Comparison of ENCODE assay signal across 1 cellular context in the genomic region with DNA sequence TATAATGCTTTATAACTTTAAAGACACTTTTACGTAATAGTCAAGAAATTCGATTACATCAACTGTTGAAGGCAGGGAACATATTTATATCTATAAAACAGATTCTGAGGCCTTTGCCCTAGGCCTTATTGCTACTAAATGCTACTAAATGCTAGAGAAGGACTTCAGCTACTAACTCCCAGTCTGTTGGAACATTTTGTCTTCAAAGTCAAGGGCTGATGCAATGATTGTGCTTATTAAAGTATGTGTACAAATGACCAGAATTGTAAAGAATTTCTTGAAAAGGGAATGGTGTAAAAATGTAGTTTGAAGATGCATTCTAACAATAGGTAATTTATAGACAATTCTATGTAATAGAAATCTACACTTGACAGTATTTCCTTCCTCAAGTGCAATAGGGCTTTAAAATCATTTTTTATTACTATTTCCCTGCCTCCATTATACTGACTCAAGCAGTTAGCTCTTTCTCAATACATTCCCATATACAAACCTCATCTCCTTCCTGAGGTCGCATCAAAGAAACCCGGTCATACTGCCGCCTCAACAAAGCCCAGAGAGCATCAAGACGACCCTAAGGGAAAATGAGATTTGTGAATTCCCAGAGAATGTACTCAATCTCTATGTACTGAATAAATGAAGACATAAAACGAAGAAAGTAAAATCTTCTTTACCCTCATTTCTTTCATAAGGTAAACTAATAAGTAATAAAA.
TF ChIP-seq lines count a peak whose summit lies in the region.

No MANE protein-coding gene starts in this region.

TF ChIP-seq in K562, 482 proteins besides CTCF, POLR2A, EP300 and RAD21 (continued from another document):
- TF ChIP-seq, protein P1, sequence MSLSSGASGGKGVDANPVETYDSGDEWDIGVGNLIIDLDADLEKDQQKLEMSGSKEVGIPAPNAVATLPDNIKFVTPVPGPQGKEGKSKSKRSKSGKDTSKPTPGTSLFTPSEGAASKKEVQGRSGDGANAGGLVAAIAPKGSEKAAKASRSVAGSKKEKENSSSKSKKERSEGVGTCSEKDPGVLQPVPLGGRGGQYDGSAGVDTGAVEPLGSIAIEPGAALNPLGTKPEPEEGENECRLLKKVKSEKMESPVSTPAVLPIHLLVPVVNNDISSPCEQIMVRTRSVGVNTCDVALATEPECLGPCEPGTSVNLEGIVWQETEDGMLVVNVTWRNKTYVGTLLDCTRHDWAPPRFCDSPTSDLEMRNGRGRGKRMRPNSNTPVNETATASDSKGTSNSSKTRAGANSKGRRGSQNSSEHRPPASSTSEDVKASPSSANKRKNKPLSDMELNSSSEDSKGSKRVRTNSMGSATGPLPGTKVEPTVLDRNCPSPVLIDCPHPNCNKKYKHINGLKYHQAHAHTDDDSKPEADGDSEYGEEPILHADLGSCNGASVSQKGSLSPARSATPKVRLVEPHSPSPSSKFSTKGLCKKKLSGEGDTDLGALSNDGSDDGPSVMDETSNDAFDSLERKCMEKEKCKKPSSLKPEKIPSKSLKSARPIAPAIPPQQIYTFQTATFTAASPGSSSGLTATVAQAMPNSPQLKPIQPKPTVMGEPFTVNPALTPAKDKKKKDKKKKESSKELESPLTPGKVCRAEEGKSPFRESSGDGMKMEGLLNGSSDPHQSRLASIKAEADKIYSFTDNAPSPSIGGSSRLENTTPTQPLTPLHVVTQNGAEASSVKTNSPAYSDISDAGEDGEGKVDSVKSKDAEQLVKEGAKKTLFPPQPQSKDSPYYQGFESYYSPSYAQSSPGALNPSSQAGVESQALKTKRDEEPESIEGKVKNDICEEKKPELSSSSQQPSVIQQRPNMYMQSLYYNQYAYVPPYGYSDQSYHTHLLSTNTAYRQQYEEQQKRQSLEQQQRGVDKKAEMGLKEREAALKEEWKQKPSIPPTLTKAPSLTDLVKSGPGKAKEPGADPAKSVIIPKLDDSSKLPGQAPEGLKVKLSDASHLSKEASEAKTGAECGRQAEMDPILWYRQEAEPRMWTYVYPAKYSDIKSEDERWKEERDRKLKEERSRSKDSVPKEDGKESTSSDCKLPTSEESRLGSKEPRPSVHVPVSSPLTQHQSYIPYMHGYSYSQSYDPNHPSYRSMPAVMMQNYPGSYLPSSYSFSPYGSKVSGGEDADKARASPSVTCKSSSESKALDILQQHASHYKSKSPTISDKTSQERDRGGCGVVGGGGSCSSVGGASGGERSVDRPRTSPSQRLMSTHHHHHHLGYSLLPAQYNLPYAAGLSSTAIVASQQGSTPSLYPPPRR (CRISPR knock-in tag; IDR thresholded peaks at IDR 0.05; ENCODE audit: borderline replicate concordance), result no peak
- TF ChIP-seq ESRRA (IDR thresholded peaks at IDR 0.05; ENCODE audit: borderline replicate concordance, low read depth), result no peak
- no peak for TF ChIP-seq MTA3 (IDR thresholded peaks at IDR 0.05; ENCODE audit: borderline replicate concordance)
- TF ChIP-seq, protein P2, sequence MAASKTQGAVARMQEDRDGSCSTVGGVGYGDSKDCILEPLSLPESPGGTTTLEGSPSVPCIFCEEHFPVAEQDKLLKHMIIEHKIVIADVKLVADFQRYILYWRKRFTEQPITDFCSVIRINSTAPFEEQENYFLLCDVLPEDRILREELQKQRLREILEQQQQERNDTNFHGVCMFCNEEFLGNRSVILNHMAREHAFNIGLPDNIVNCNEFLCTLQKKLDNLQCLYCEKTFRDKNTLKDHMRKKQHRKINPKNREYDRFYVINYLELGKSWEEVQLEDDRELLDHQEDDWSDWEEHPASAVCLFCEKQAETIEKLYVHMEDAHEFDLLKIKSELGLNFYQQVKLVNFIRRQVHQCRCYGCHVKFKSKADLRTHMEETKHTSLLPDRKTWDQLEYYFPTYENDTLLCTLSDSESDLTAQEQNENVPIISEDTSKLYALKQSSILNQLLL (CRISPR knock-in tag; IDR thresholded peaks at IDR 0.05; ENCODE audit: borderline replicate concordance), result no peak
